Comparison of ENCODE assay signal across 8 cellular contexts in the genomic region with DNA sequence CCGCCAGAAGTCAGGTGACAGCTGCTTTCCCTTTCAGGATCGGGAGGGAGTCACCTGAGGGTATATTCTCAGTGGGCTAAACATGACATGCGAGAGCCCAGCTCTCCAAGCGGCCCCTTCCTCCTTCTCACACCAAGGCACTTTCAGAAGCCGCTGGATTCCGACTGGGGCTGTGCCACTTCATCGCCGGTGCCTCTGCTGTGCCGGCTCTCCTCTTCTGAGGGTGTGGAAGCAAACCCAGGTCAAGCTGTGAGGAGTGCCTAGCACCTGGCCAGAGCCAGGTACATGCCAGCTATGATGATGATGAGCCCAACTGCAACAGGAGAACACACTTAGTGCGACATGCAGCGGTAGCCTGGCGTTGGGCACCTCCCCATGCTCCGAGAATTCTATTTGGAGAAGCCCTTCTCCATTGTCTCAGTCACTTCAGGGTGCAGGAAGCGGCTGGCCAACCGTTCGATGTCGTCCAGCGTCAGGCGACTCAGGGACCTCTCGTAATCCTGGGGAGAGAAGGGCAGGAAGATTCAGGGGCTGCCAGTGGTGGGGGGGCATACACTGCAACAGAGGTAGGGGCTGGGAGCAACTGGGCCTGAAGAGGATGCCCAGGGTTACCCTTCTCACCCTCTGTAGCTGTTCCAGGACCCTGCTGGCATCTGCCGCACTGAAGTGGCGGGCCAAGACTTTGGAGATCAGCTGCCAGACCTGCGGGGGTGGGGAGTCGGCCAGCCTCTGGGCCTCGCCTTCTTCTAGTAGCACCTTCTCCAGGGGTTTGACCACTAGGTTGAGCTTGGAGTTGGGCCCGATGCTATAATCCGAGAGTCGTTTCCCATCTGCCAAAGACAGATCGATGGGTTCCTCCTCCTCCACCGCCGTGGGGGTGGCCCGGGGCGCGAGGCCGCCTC. TPM values are rescaled to one million over a fixed set of nuclear protein-coding genes. Genes with fewer than 3 reads are reported as not detected.
DNase-seq lines count a peak whose midpoint lies in the region; ATAC-seq, FAIRE-seq and TF ChIP-seq lines count a peak whose summit lies in the region.

No MANE protein-coding gene starts in this region.

- H3K9me1 ChIP-seq in K562 (ENCODE audit: control insufficient read depth, insufficient read depth, low read length): no peaks in the 10 kb centered on the region

- in situ Hi-C loops in K562 (cut with MboI): no loop called here

- H4K91ac ChIP-seq in mesenchymal stem cell (ENCODE audit: low read length): peak overlapping the region; percentile 27

- TF ChIP-seq CTCF in heart left ventricle (IDR thresholded peaks at IDR 0.05) (no peak), K562 (IDR thresholded peaks at IDR 0.05 in 2 of 3, conservative IDR thresholded peaks at IDR 0.05 in 1 of 3; ENCODE audit: insufficient read depth in 2 of 3, low read depth in 1 of 3, low read length in 3 of 3) (no peak)

- H3K27me3 ChIP-seq in heart left ventricle: no peaks in the 10 kb centered on the region
- no peaks in the 10 kb centered on the region for H3K27me3 ChIP-seq in K562 (ENCODE audit: control insufficient read depth in 2 of 2, insufficient read depth in 2 of 2, low read length in 2 of 2)
- peaks cover 0 to 12% of the 10 kb centered on the region in 2 experiments for H3K27me3 ChIP-seq in mesenchymal stem cell (ENCODE audit: control insufficient read depth in 1 of 2, insufficient read depth in 1 of 2, low read length in 2 of 2)

- peak overlapping the region; percentile 28 to 87 for H3K18ac ChIP-seq in mesenchymal stem cell (ENCODE audit: low read depth in 1 of 2, low read length in 2 of 2)

- peak overlapping the region; percentile 84 to 97 for H3K9ac ChIP-seq in K562 (ENCODE audit: insufficient read depth in 1 of 2, low read depth in 2 of 2, low read length in 2 of 2)
- H3K9ac ChIP-seq in mesenchymal stem cell (ENCODE audit: low read length): peak overlapping the region; percentile 69

- H3K9me3 ChIP-seq in heart left ventricle (no peaks in the 10 kb centered on the region), K562 (replicated peaks; ENCODE audit: control insufficient read depth, insufficient read depth, low read depth, low read length) (no peaks in the 10 kb centered on the region), mesenchymal stem cell (ENCODE audit: control insufficient read depth, low read length) (no peaks in the 10 kb centered on the region)

- POLR2A ChIA-PET in K562 (lab: Yijun Ruan, JAX): interaction anchor here (0.6 to 2.1 kb wide), 9 partner anchors 7 to 87 kb away, joined by 3 to 10 read pairs (median 4); partner anchors contain the start of genes DNASE1L1 and RPL10

- H3K23ac ChIP-seq in mesenchymal stem cell (ENCODE audit: low read length in 2 of 2): no peak overlapping the region

- H2BK15ac ChIP-seq in mesenchymal stem cell (ENCODE audit: low read depth, poor library complexity, severe bottlenecking): peak overlapping the region; percentile 28

- ATAC-seq in heart left ventricle: no peak
- ATAC-seq in Right ventricle myocardium inferior: no peak
- peak; percentile 0; the same call in 1 of the 3 replicates for ATAC-seq in K562
- no peak for ATAC-seq in HG03469 (IDR thresholded peaks at IDR 0.05; ENCODE audit: unreplicated experiment)

- TF ChIP-seq POLR2A in heart left ventricle (IDR thresholded peaks at IDR 0.05) (no peak), K562 (conservative IDR thresholded peaks at IDR 0.05) (no peak)

- H2AFZ ChIP-seq in K562 (ENCODE audit: low read depth, low read length) (no peak overlapping the region), mesenchymal stem cell (ENCODE audit: low read depth, low read length) (no peak overlapping the region)

- H2BK120ac ChIP-seq in mesenchymal stem cell (ENCODE audit: low read depth, low read length): no peak overlapping the region

- FAIRE-seq in K562 (lab: Jason Lieb, UNC): no peak

- intact Hi-C loops in heart left ventricle (cut with DNase I) (no loop called here), Right ventricle myocardium inferior (cut with DNase I) (loop anchor here (2.0 kb wide), 1 partner anchor 31 kb away; the partner anchor contains the start of gene FAM3A), K562 (cut with micrococcal nuclease) (loop anchor here (2.0 to 5.0 kb wide), 2 partner anchors 55 to 88 kb away; partner anchors contain the start of gene RPL10)

- DNase-seq in heart left ventricle (peak in 1 of 5 donors; percentile 62), Right ventricle myocardium inferior (ENCODE audit: missing footprints) (no peak), K562 (ENCODE audit: extremely low read depth in 1 of 4, low spot score in 3 of 4) (peak in 2 of 4 experiments; percentile 33 to 49), mesenchymal stem cell (no peak), occipital lobe (lab: John Stamatoyannopoulos, UW) (no peak), SKM-1 (lab: John Stamatoyannopoulos, UW; ENCODE audit: unreplicated experiment) (no peak), SHP77 (lab: John Stamatoyannopoulos, UW) (no peak)

- TF ChIP-seq EP300 in K562 (IDR thresholded peaks at IDR 0.05; ENCODE audit: low read length): no peak

- peaks cover 7% of the 10 kb centered on the region; the same call in 1 of the 2 replicates for H4K20me1 ChIP-seq in K562 (replicated peaks; ENCODE audit: control insufficient read depth, insufficient read depth, low read length)

- H2BK12ac ChIP-seq in mesenchymal stem cell (ENCODE audit: low read length in 2 of 2): no peak overlapping the region

- peak overlapping the region; percentile 91 for H3K4me2 ChIP-seq in K562 (ENCODE audit: insufficient read depth, low read length)
- H3K4me2 ChIP-seq in mesenchymal stem cell (ENCODE audit: low read length, poor library complexity, severe bottlenecking): peak overlapping the region; percentile 77

- TF ChIP-seq RAD21 in K562 (CRISPR knock-in tag; conservative IDR thresholded peaks at IDR 0.05 in 1 of 2, IDR thresholded peaks at IDR 0.05 in 1 of 2): no peak

- TSS peak; percentile 25 for BruUV-seq in K562 (replicated peaks; lab: Mats Ljungman, UMichigan)

- H3K27ac ChIP-seq in heart left ventricle (peak overlapping the region in 11 of 12 donors; percentile 80 to 96 (median 92)), K562 (ENCODE audit: extremely low read depth, low read depth, low read length) (peak overlapping the region; percentile 87), mesenchymal stem cell (ENCODE audit: low read length, poor library complexity, severe bottlenecking) (no peak overlapping the region)

- no peak overlapping the region for H3K14ac ChIP-seq in mesenchymal stem cell (ENCODE audit: low read length in 2 of 2)

- H2AK5ac ChIP-seq in mesenchymal stem cell (ENCODE audit: low read length, severe bottlenecking): no peak overlapping the region

- H3K4me1 ChIP-seq in heart left ventricle (peaks cover 0 to 39% (median 17%) of the 10 kb centered on the region in 12 donors), K562 (replicated peaks in 1 of 2; ENCODE audit: control insufficient read depth in 2 of 2, insufficient read depth in 2 of 2, low read length in 2 of 2) (peaks cover 44 to 83% of the 10 kb centered on the region in 2 experiments), mesenchymal stem cell (ENCODE audit: control insufficient read depth, insufficient read depth, low read depth, low read length) (peaks cover 28% of the 10 kb centered on the region)

- peaks cover 67% of the 10 kb centered on the region for H3K79me2 ChIP-seq in K562 (ENCODE audit: control insufficient read depth, insufficient read depth, low read length)

- no peak overlapping the region for H2BK5ac ChIP-seq in mesenchymal stem cell (ENCODE audit: low read depth, low read length, poor library complexity, severe bottlenecking)

- 30 to 78% (median 54%) methylated on average over 15 to 35 of the region's 35 CpGs for WGBS in heart left ventricle, 4 donors
- WGBS in K562 (ENCODE audit: insufficient coverage, low coverage, missing lambda C conversion rate): 10% methylated on average over 22 of the region's 35 CpGs
- WGBS in mesenchymal stem cell: 80% methylated on average over 22 of the region's 35 CpGs

- peak overlapping the region; percentile 50 to 92 (median 68) for H3K4me3 ChIP-seq in heart left ventricle
- H3K4me3 ChIP-seq in K562: peak overlapping the region; percentile 83
- peak overlapping the region; percentile 73 to 78 for H3K4me3 ChIP-seq in mesenchymal stem cell (ENCODE audit: insufficient read depth in 1 of 2, low read depth in 1 of 2, low read length in 2 of 2)

- peak overlapping the region; percentile 23 for H4K8ac ChIP-seq in mesenchymal stem cell (ENCODE audit: low read length)

- H3K36me3 ChIP-seq in heart left ventricle (peaks cover 0 to 9% (median 6%) of the 10 kb centered on the region in 9 donors), K562 (ENCODE audit: control insufficient read depth, insufficient read depth, low read length) (peaks cover 50% of the 10 kb centered on the region), mesenchymal stem cell (ENCODE audit: control insufficient read depth in 1 of 2, insufficient read depth in 2 of 2, low read depth in 1 of 2, low read length in 2 of 2) (peaks cover 33 to 41% of the 10 kb centered on the region in 2 experiments)

- no peak overlapping the region for H3K4ac ChIP-seq in mesenchymal stem cell (ENCODE audit: low read depth in 1 of 2, low read length in 2 of 2)

- CTCF ChIA-PET in K562 (lab: Yijun Ruan, JAX; ENCODE audit: low intra/inter-chr PET ratio): no interaction called here

- peaks cover 16% of the 10 kb centered on the region for H3K79me1 ChIP-seq in mesenchymal stem cell (replicated peaks; ENCODE audit: low read length, poor library complexity, severe bottlenecking)

RNA-seq across cellular contexts. Expression of gene UBL4A, which starts 1.0 kb away (rescaled TPM):
- 10 to 100 TPM; 40.6 to 92.8 (median 53.7) TPM for total RNA-seq in heart left ventricle
- polyA plus RNA-seq in heart left ventricle: 10 to 100 TPM; 34.6 to 72.8 TPM
- total RNA-seq in Right ventricle myocardium inferior: 58.4 TPM
- 21.7 and 76.7 TPM in 2 replicates for total RNA-seq in K562 (2011; cell fraction: chromatin; rRNA removed; ENCODE audit: low replicate concordance)
- 85.0 and 90.5 TPM in 2 replicates for total RNA-seq in K562 (2011; cell fraction: nucleolus; rRNA removed)
- total RNA-seq in K562 (2011; cell fraction: nucleoplasm; rRNA removed): 36.0 and 48.8 TPM in 2 replicates
- total RNA-seq in K562 (2014; rRNA removed): 140 and 170 TPM in 2 replicates
- total RNA-seq in K562 (2014; rRNA removed; fragmentation: Illumina TruSeq; extraction: Trizol): 51.5 and 69.9 TPM in 2 replicates
- total RNA-seq in K562 (2015; rRNA removed; fragmentation: Illumina TruSeq; extraction: Trizol): 99.9 and 100 TPM in 2 replicates
- 120 TPM in 2 replicates for total RNA-seq in K562 (2021)
- 73.9 and 78.4 TPM in 2 replicates for polyA plus RNA-seq in K562 (2011; rRNA removed)
- polyA plus RNA-seq in K562 (2011; cell fraction: cytosol; rRNA removed): 99.1 and 201 TPM in 2 replicates
- 55.9 and 76.2 TPM in 2 replicates for polyA plus RNA-seq in K562 (2011; cell fraction: nucleus; rRNA removed)
- 93.8 and 109 TPM in 2 replicates for polyA plus RNA-seq in K562 (2012)
- polyA plus RNA-seq in K562 (2014; fragmentation: Illumina TruSeq; extraction: Trizol): 101 and 112 TPM in 2 replicates
- 10 to 100 TPM; 15.2 to 31.7 TPM for polyA plus RNA-seq in K562 (2014; fragmentation: Nextera tagmentation; extraction: Ambion mirVana)
- 115 and 119 TPM in 2 replicates for polyA plus RNA-seq in K562 (2014; rRNA removed)
- polyA minus RNA-seq in K562 (2011; rRNA and poly(A)+ RNA removed): 46.0 and 65.1 TPM in 2 replicates
- 73.7 and 77.5 TPM in 2 replicates for polyA minus RNA-seq in K562 (2011; cell fraction: cytosol; rRNA and poly(A)+ RNA removed)
- polyA minus RNA-seq in K562 (2011; cell fraction: nucleus; rRNA and poly(A)+ RNA removed): 31.8 and 40.9 TPM in 2 replicates
- polyA plus RNA-seq in mesenchymal stem cell (2013, experiment 1 of 2): 17.7 TPM
- 18.3 TPM for polyA plus RNA-seq in mesenchymal stem cell (2013, experiment 2 of 2)
- total RNA-seq in occipital lobe: 33.7 TPM

RNA-seq across cellular contexts. Expression of gene SLC10A3, which starts 5.0 kb away (rescaled TPM):
- total RNA-seq in heart left ventricle: 10 to 100 TPM in 8 of 9 donors, 1 to 10 TPM in 1; 8.3 to 33.3 (median 15.5) TPM
- 10 to 100 TPM; 12.2 to 50.6 TPM for polyA plus RNA-seq in heart left ventricle
- total RNA-seq in Right ventricle myocardium inferior: 13.0 TPM
- total RNA-seq in K562 (2011; cell fraction: chromatin; rRNA removed; ENCODE audit: low replicate concordance): 11.1 and 43.4 TPM in 2 replicates
- total RNA-seq in K562 (2011; cell fraction: nucleolus; rRNA removed): 58.4 and 62.9 TPM in 2 replicates
- total RNA-seq in K562 (2011; cell fraction: nucleoplasm; rRNA removed): 27.9 and 31.5 TPM in 2 replicates
- total RNA-seq in K562 (2014; rRNA removed): 21.7 and 28.6 TPM in 2 replicates
- total RNA-seq in K562 (2014; rRNA removed; fragmentation: Illumina TruSeq; extraction: Trizol): 5.5 and 9.6 TPM in 2 replicates
- 19.7 and 20.7 TPM in 2 replicates for total RNA-seq in K562 (2015; rRNA removed; fragmentation: Illumina TruSeq; extraction: Trizol)
- total RNA-seq in K562 (2021): 30.6 and 31.6 TPM in 2 replicates
- 10.7 and 15.1 TPM in 2 replicates for polyA plus RNA-seq in K562 (2011; rRNA removed)
- 16.7 and 48.0 TPM in 2 replicates for polyA plus RNA-seq in K562 (2011; cell fraction: cytosol; rRNA removed)
- polyA plus RNA-seq in K562 (2011; cell fraction: nucleus; rRNA removed): 25.2 and 42.1 TPM in 2 replicates
- polyA plus RNA-seq in K562 (2012): 32.7 and 34.9 TPM in 2 replicates
- 16.7 and 33.1 TPM in 2 replicates for polyA plus RNA-seq in K562 (2014; fragmentation: Illumina TruSeq; extraction: Trizol)
- polyA plus RNA-seq in K562 (2014; fragmentation: Nextera tagmentation; extraction: Ambion mirVana): 1 to 10 TPM; 5.2 to 6.0 TPM
- 26.2 and 33.4 TPM in 2 replicates for polyA plus RNA-seq in K562 (2014; rRNA removed)
- 4.8 and 7.1 TPM in 2 replicates for polyA minus RNA-seq in K562 (2011; rRNA and poly(A)+ RNA removed)
- polyA minus RNA-seq in K562 (2011; cell fraction: cytosol; rRNA and poly(A)+ RNA removed): 14.8 and 15.9 TPM in 2 replicates
- polyA minus RNA-seq in K562 (2011; cell fraction: nucleus; rRNA and poly(A)+ RNA removed): 13.5 and 16.4 TPM in 2 replicates
- 27.5 TPM for polyA plus RNA-seq in mesenchymal stem cell (2013, experiment 1 of 2)
- polyA plus RNA-seq in mesenchymal stem cell (2013, experiment 2 of 2): 27.3 TPM
- 3.4 TPM for total RNA-seq in occipital lobe

RNA-seq across cellular contexts. Expression of gene LAGE3, which starts 6.3 kb away (rescaled TPM):
- total RNA-seq in heart left ventricle (10 to 100 TPM; 16.2 to 23.6 (median 18.9) TPM), Right ventricle myocardium inferior (18.5 TPM), K562 (2014; rRNA removed) (125 and 144 TPM in 2 replicates), K562 (2014; rRNA removed; fragmentation: Illumina TruSeq; extraction: Trizol) (21.0 and 29.7 TPM in 2 replicates), K562 (2015; rRNA removed; fragmentation: Illumina TruSeq; extraction: Trizol) (44.0 and 45.4 TPM in 2 replicates), K562 (2021) (116 and 120 TPM in 2 replicates), occipital lobe (13.4 TPM)
- polyA plus RNA-seq in heart left ventricle (10 to 100 TPM; 15.1 to 26.8 TPM), K562 (2011; rRNA removed) (35.8 and 45.0 TPM in 2 replicates), K562 (2014; fragmentation: Illumina TruSeq; extraction: Trizol) (29.2 and 51.8 TPM in 2 replicates), K562 (2014; fragmentation: Nextera tagmentation; extraction: Ambion mirVana) (10 to 100 TPM; 28.2 to 31.1 TPM), K562 (2014; rRNA removed) (91.3 and 105 TPM in 2 replicates)
- total RNA-seq in K562 (2011; cell fraction: chromatin; rRNA removed; ENCODE audit: low replicate concordance): 1.1 and 4.2 TPM in 2 replicates
- total RNA-seq in K562 (2011; cell fraction: nucleolus; rRNA removed): 9.7 and 13.2 TPM in 2 replicates
- total RNA-seq in K562 (2011; cell fraction: nucleoplasm; rRNA removed): 6.9 and 10.6 TPM in 2 replicates
- polyA plus RNA-seq in K562 (2011; cell fraction: cytosol; rRNA removed): 61.3 and 199 TPM in 2 replicates
- polyA plus RNA-seq in K562 (2011; cell fraction: nucleus; rRNA removed): 34.4 and 41.8 TPM in 2 replicates
- 81.2 and 96.3 TPM in 2 replicates for polyA plus RNA-seq in K562 (2012)
- polyA minus RNA-seq in K562 (2011; rRNA and poly(A)+ RNA removed): 4.8 and 6.6 TPM in 2 replicates
- polyA minus RNA-seq in K562 (2011; cell fraction: cytosol; rRNA and poly(A)+ RNA removed): 16.6 and 19.7 TPM in 2 replicates
- 4.0 and 7.3 TPM in 2 replicates for polyA minus RNA-seq in K562 (2011; cell fraction: nucleus; rRNA and poly(A)+ RNA removed)
- polyA plus RNA-seq in mesenchymal stem cell (2013, experiment 1 of 2): 22.7 TPM
- 23.5 TPM for polyA plus RNA-seq in mesenchymal stem cell (2013, experiment 2 of 2)

RNA-seq across cellular contexts. Expression of gene PLXNA3, which starts 27.3 kb away (rescaled TPM):
- 10 to 100 TPM in 7 of 9 donors, 1 to 10 TPM in 2; 4.7 to 46.6 (median 15.3) TPM for total RNA-seq in heart left ventricle
- polyA plus RNA-seq in heart left ventricle: 10 to 100 TPM in 1 of 2 donors, 1 to 10 TPM in 1; 8.7 to 12.2 TPM
- total RNA-seq in Right ventricle myocardium inferior: 23.2 TPM
- 204 and 524 TPM in 2 replicates for total RNA-seq in K562 (2011; cell fraction: chromatin; rRNA removed; ENCODE audit: low replicate concordance)
- total RNA-seq in K562 (2011; cell fraction: nucleolus; rRNA removed): 231 and 238 TPM in 2 replicates
- total RNA-seq in K562 (2011; cell fraction: nucleoplasm; rRNA removed): 144 and 167 TPM in 2 replicates
- 3.5 and 3.8 TPM in 2 replicates for total RNA-seq in K562 (2014; rRNA removed)
- total RNA-seq in K562 (2014; rRNA removed; fragmentation: Illumina TruSeq; extraction: Trizol): 4.5 and 6.8 TPM in 2 replicates
- 7.5 and 9.5 TPM in 2 replicates for total RNA-seq in K562 (2015; rRNA removed; fragmentation: Illumina TruSeq; extraction: Trizol)
- total RNA-seq in K562 (2021): 26.5 and 47.8 TPM in 2 replicates
- 13.3 and 30.4 TPM in 2 replicates for polyA plus RNA-seq in K562 (2011; rRNA removed)
- polyA plus RNA-seq in K562 (2011; cell fraction: cytosol; rRNA removed): 10.9 and 15.0 TPM in 2 replicates
- 240 and 366 TPM in 2 replicates for polyA plus RNA-seq in K562 (2011; cell fraction: nucleus; rRNA removed)
- 46.6 and 47.8 TPM in 2 replicates for polyA plus RNA-seq in K562 (2012)
- 21.9 and 27.5 TPM in 2 replicates for polyA plus RNA-seq in K562 (2014; fragmentation: Illumina TruSeq; extraction: Trizol)
- under 1 TPM; 0.32 to 0.42 TPM for polyA plus RNA-seq in K562 (2014; fragmentation: Nextera tagmentation; extraction: Ambion mirVana)
- polyA plus RNA-seq in K562 (2014; rRNA removed): 20.1 and 21.5 TPM in 2 replicates
- polyA minus RNA-seq in K562 (2011; rRNA and poly(A)+ RNA removed): 5.9 and 10.7 TPM in 2 replicates
- polyA minus RNA-seq in K562 (2011; cell fraction: cytosol; rRNA and poly(A)+ RNA removed): 6.4 and 13.7 TPM in 2 replicates
- 53.6 and 60.0 TPM in 2 replicates for polyA minus RNA-seq in K562 (2011; cell fraction: nucleus; rRNA and poly(A)+ RNA removed)
- 50.5 TPM for polyA plus RNA-seq in mesenchymal stem cell (2013, experiment 1 of 2)
- 47.0 TPM for polyA plus RNA-seq in mesenchymal stem cell (2013, experiment 2 of 2)
- total RNA-seq in occipital lobe: 14.5 TPM

RNA-seq across cellular contexts. Expression of gene FAM3A, which starts 30.6 kb away (rescaled TPM):
- total RNA-seq in heart left ventricle (10 to 100 TPM; 36.2 to 82.6 (median 48.6) TPM), Right ventricle myocardium inferior (62.1 TPM), K562 (2014; rRNA removed) (53.3 and 67.6 TPM in 2 replicates), K562 (2014; rRNA removed; fragmentation: Illumina TruSeq; extraction: Trizol) (6.6 and 10.0 TPM in 2 replicates), K562 (2015; rRNA removed; fragmentation: Illumina TruSeq; extraction: Trizol) (27.0 and 32.3 TPM in 2 replicates), K562 (2021) (68.9 and 70.6 TPM in 2 replicates), occipital lobe (8.1 TPM)
- polyA plus RNA-seq in heart left ventricle (10 to 100 TPM; 66.1 to 72.2 TPM), K562 (2011; rRNA removed) (29.2 and 44.1 TPM in 2 replicates), K562 (2014; fragmentation: Illumina TruSeq; extraction: Trizol) (24.2 and 44.9 TPM in 2 replicates), K562 (2014; fragmentation: Nextera tagmentation; extraction: Ambion mirVana) (1 to 10 TPM in 1 of 2 experiments, under 1 TPM in 1; 0.75 to 1.8 TPM), K562 (2014; rRNA removed) (62.9 and 66.7 TPM in 2 replicates)
- 62.3 and 136 TPM in 2 replicates for total RNA-seq in K562 (2011; cell fraction: chromatin; rRNA removed; ENCODE audit: low replicate concordance)
- 135 and 139 TPM in 2 replicates for total RNA-seq in K562 (2011; cell fraction: nucleolus; rRNA removed)
- 84.9 and 88.7 TPM in 2 replicates for total RNA-seq in K562 (2011; cell fraction: nucleoplasm; rRNA removed)
- 45.6 and 88.5 TPM in 2 replicates for polyA plus RNA-seq in K562 (2011; cell fraction: cytosol; rRNA removed)
- polyA plus RNA-seq in K562 (2011; cell fraction: nucleus; rRNA removed): 159 and 221 TPM in 2 replicates
- 47.8 and 77.3 TPM in 2 replicates for polyA plus RNA-seq in K562 (2012)
- polyA minus RNA-seq in K562 (2011; rRNA and poly(A)+ RNA removed): 7.6 and 13.4 TPM in 2 replicates
- polyA minus RNA-seq in K562 (2011; cell fraction: cytosol; rRNA and poly(A)+ RNA removed): 25.1 and 30.7 TPM in 2 replicates
- 25.2 and 34.2 TPM in 2 replicates for polyA minus RNA-seq in K562 (2011; cell fraction: nucleus; rRNA and poly(A)+ RNA removed)
- 27.0 TPM for polyA plus RNA-seq in mesenchymal stem cell (2013, experiment 1 of 2)
- 24.3 TPM for polyA plus RNA-seq in mesenchymal stem cell (2013, experiment 2 of 2)

Comparison
In these comparisons a context has a peak if more than half of its experiments do, and no peak if none do; other contexts are left out.
1. intact Hi-C loops: an anchor here in Right ventricle myocardium inferior (2.0 kb wide) and K562 (2.0 to 5.0 kb wide); none called in heart left ventricle.